8 cellular contexts compared by ENCODE assay signal in the genomic region with DNA sequence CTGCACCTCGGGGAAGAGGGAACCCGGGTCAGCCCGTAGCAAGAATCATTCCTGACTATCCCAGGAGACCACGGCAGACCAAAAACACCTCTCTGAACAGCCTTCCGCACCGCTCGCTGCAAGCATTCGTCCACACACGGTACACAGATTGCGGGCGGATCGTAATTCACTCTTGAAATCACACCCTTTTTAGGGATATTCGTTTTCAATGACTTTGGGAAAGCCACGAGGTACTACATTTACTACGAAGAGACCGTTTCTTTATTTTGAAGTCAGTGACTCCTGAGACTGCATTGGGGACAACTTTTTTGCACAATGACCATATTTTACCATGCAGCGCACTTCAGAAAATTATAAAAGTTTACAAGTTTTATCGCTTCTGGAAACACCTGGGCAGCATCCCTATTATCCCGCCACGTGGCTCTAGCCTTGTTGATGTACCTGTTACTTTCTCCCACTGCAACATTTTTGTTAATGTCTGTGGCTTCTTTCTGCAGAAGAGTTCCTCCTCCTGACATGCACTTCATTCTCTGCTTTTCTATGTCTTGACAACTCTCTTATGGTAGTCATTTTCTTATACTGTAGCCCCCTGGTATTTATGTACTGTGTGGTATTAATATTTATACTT. TPM values are rescaled to one million over a fixed set of nuclear protein-coding genes. Genes with fewer than 3 reads are reported as not detected.
DNase-seq lines count a peak whose midpoint lies in the region; ATAC-seq and TF ChIP-seq lines count a peak whose summit lies in the region.

No MANE protein-coding gene starts in this region.

- H3K36me3 ChIP-seq in BLaER1 (no peaks in the 10 kb centered on the region), GM23338 (ENCODE audit: insufficient read depth) (no peaks in the 10 kb centered on the region), right atrium auricular region (no peaks in the 10 kb centered on the region), skeletal muscle satellite cell (ENCODE audit: insufficient read depth, low read length) (no peaks in the 10 kb centered on the region)

- H4K20me1 ChIP-seq in BLaER1 (peaks cover 26% of the 10 kb centered on the region), GM23338 (replicated peaks; ENCODE audit: insufficient read depth) (no peaks in the 10 kb centered on the region)

- POLR2A ChIA-PET in activated CD4-positive, alpha-beta memory T cell treated with anti-CD3 and anti-CD28 coated beads for 36 hours (lab: Charles Lee): no interaction called here

- H3K4me3 Mint-ChIP-seq in GM23338: peak overlapping the region; percentile 96
- H3K4me3 Mint-ChIP-seq in activated CD4-positive, alpha-beta memory T cell treated with anti-CD3 and anti-CD28 coated beads for 36 hours: peak overlapping the region; percentile 79

- peak overlapping the region; percentile 89 for H3K4me3 ChIP-seq in BLaER1
- H3K4me3 ChIP-seq in GM23338: peak overlapping the region; percentile 60
- H3K4me3 ChIP-seq in right atrium auricular region: peak overlapping the region; percentile 74 to 99
- peak overlapping the region; percentile 85 for H3K4me3 ChIP-seq in skeletal muscle satellite cell (ENCODE audit: low read length)

- H3K27me3 ChIP-seq in BLaER1 (no peaks in the 10 kb centered on the region), GM23338 (ENCODE audit: insufficient read depth) (no peaks in the 10 kb centered on the region), right atrium auricular region (no peaks in the 10 kb centered on the region), skeletal muscle satellite cell (ENCODE audit: control insufficient read depth, insufficient read depth, low read length) (no peaks in the 10 kb centered on the region)

- H3K27me3 Mint-ChIP-seq in GM23338 (ENCODE audit: insufficient read depth, low read depth, poor library complexity): peaks cover 8% of the 10 kb centered on the region
- no peaks in the 10 kb centered on the region for H3K27me3 Mint-ChIP-seq in activated CD4-positive, alpha-beta memory T cell treated with anti-CD3 and anti-CD28 coated beads for 36 hours

- H3K27ac ChIP-seq in BLaER1: peak overlapping the region; percentile 94
- peak overlapping the region; percentile 91 for H3K27ac ChIP-seq in GM23338 (ENCODE audit: low read depth)
- H3K27ac ChIP-seq in right atrium auricular region: peak overlapping the region; percentile 95 to 98

- no peaks in the 10 kb centered on the region for H3F3A ChIP-seq in GM23338 (replicated peaks; ENCODE audit: low read depth)

- H3K4me2 ChIP-seq in BLaER1 (peak overlapping the region; percentile 85), GM23338 (peak overlapping the region; percentile 74), skeletal muscle satellite cell (ENCODE audit: low read length) (peak overlapping the region; percentile 98)

- no peak for TF ChIP-seq CTCF in GM23338 (conservative IDR thresholded peaks at IDR 0.05; ENCODE audit: low read depth in 2 of 2)
- TF ChIP-seq CTCF in right atrium auricular region (IDR thresholded peaks at IDR 0.05): no peak

- H3K4me1 ChIP-seq in BLaER1 (peaks cover 24% of the 10 kb centered on the region), GM23338 (ENCODE audit: insufficient read depth) (0 out of 2 replicates have a peak, but pooled peaks cover 13% of the 10 kb centered on the region), right atrium auricular region (peaks cover 0 to 7% of the 10 kb centered on the region in 2 donors), skeletal muscle satellite cell (ENCODE audit: control insufficient read depth, insufficient read depth, low read length) (peaks cover 18% of the 10 kb centered on the region)

- H3K9me3 Mint-ChIP-seq in GM23338: no peaks in the 10 kb centered on the region; the same call in 2 of the 3 replicates
- no peaks in the 10 kb centered on the region for H3K9me3 Mint-ChIP-seq in activated CD4-positive, alpha-beta memory T cell treated with anti-CD3 and anti-CD28 coated beads for 36 hours

- peak overlapping the region; percentile 99 for H3K27ac Mint-ChIP-seq in GM23338
- H3K27ac Mint-ChIP-seq in activated CD4-positive, alpha-beta memory T cell treated with anti-CD3 and anti-CD28 coated beads for 36 hours: peak overlapping the region; percentile 84

- H3K36me3 Mint-ChIP-seq in GM23338 (ENCODE audit: low read depth): no peaks in the 10 kb centered on the region; the same call in 2 of the 3 replicates
- no peaks in the 10 kb centered on the region for H3K36me3 Mint-ChIP-seq in activated CD4-positive, alpha-beta memory T cell treated with anti-CD3 and anti-CD28 coated beads for 36 hours

- no peaks in the 10 kb centered on the region for H3K9me2 ChIP-seq in GM23338 (ENCODE audit: insufficient read depth)

- H3K4me1 Mint-ChIP-seq in GM23338: peaks cover 29% of the 10 kb centered on the region
- H3K4me1 Mint-ChIP-seq in activated CD4-positive, alpha-beta memory T cell treated with anti-CD3 and anti-CD28 coated beads for 36 hours (ENCODE audit: low read depth): peaks cover 28% of the 10 kb centered on the region

- CTCF ChIA-PET in activated CD4-positive, alpha-beta memory T cell treated with anti-CD3 and anti-CD28 coated beads for 36 hours (lab: Charles Lee): no interaction called here

- H3K9ac ChIP-seq in BLaER1 (peak overlapping the region; percentile 90), skeletal muscle satellite cell (ENCODE audit: low read depth, low read length) (peak overlapping the region; percentile 91)

- peaks cover 26% of the 10 kb centered on the region for H3K79me2 ChIP-seq in GM23338 (replicated peaks; ENCODE audit: insufficient read depth)

- H3K9me3 ChIP-seq in BLaER1: no peaks in the 10 kb centered on the region
- H3K9me3 ChIP-seq in right atrium auricular region: no peaks in the 10 kb centered on the region
- no peaks in the 10 kb centered on the region for H3K9me3 ChIP-seq in skeletal muscle satellite cell (replicated peaks; ENCODE audit: low read length)

- ATAC-seq in GM23338 (no peak), HG02852 (IDR thresholded peaks at IDR 0.05; ENCODE audit: unreplicated experiment) (no peak), GM21390 (IDR thresholded peaks at IDR 0.05; ENCODE audit: unreplicated experiment) (no peak)

- intact Hi-C loops in activated CD4-positive, alpha-beta memory T cell treated with anti-CD3 and anti-CD28 coated beads for 36 hours (cut with micrococcal nuclease): loop anchor here (2.0 to 10.0 kb wide), 6 partner anchors 66 to 801 kb away; partner anchors contain the start of gene DESI2

- DNase-seq in GM23338 (ENCODE audit: low spot score): no peak
- no peak for DNase-seq in activated CD4-positive, alpha-beta memory T cell treated with anti-CD3 and anti-CD28 coated beads for 36 hours
- peak; percentile 61 for DNase-seq in right atrium auricular region (ENCODE audit: low spot score)
- no peak for DNase-seq in glomerular visceral epithelial cell (ENCODE audit: extremely low spot score)

- H2AFZ ChIP-seq in GM23338: peak overlapping the region; percentile 43

TF ChIP-seq in GM23338, 12 proteins besides CTCF, POLR2A, EP300 and RAD21:
- no peak for TF ChIP-seq EZH2 (IDR thresholded peaks at IDR 0.05; ENCODE audit: low read depth, unreplicated experiment)
- no peak for TF ChIP-seq ZNF114 (CRISPR knock-in tag; IDR thresholded peaks at IDR 0.05)
- no peak for TF ChIP-seq JUNB (IDR thresholded peaks at IDR 0.05; ENCODE audit: unreplicated experiment)

RNA-seq across cellular contexts. Expression of gene AKT3, which starts 1.2 kb away (rescaled TPM):
- total RNA-seq in GM23338 (2014; rRNA removed; shearing (Covaris generic)): 18.5 and 22.6 TPM in 2 replicates
- 4.5 and 5.9 TPM in 2 replicates for polyA plus RNA-seq in GM23338 (2016; fragmentation: Nextera tagmentation; extraction: Ambion mirVana)
- 10 to 100 TPM; 33.3 to 34.7 TPM for total RNA-seq in activated CD4-positive, alpha-beta memory T cell treated with anti-CD3 and anti-CD28 coated beads for 36 hours
- total RNA-seq in right atrium auricular region: 10 to 100 TPM; 13.6 to 31.2 TPM
- 15.0 and 16.4 TPM in 2 replicates for total RNA-seq in skeletal muscle satellite cell (2012; rRNA removed)
